Comparison of ENCODE assay signal across 8 cellular contexts in genomic region chr6:108557494-108558371, GRCh38. TPM values are rescaled to one million over a fixed set of nuclear protein-coding genes. Genes with fewer than 3 reads are reported as not detected.
DNase-seq lines count a peak whose midpoint lies in the region; ATAC-seq and TF ChIP-seq lines count a peak whose summit lies in the region.

No MANE protein-coding gene starts in this region.

- peak; percentile 24 for ATAC-seq in HG03521 (IDR thresholded peaks at IDR 0.05; ENCODE audit: unreplicated experiment)
- ATAC-seq in GM21390 (IDR thresholded peaks at IDR 0.05; ENCODE audit: unreplicated experiment) = no peak

- DNase-seq in CD8-positive, alpha-beta memory T cell = peak; percentile 79 to 90 (median 81)
- DNase-seq in activated T-cell treated with anti-CD3 and anti-CD28 coated beads, Interleukin-2, amount 50 U/mL, for 24 hours = peak; percentile 82
- DNase-seq in erythroblast (lab: John Stamatoyannopoulos, UW) (peak; percentile 87 to 90), mucosa of gallbladder (ENCODE audit: low spot score) (peak; percentile 73)
- peak; percentile 47 to 67 for DNase-seq in stimulated activated CD8-positive, alpha-beta memory T cell treated with anti-CD3 and anti-CD28 coated beads, Interleukin-4, amount 100 ng/mL, for 4 hours (ENCODE audit: low read depth in 2 of 2, low spot score in 1 of 2)

- H3K4me2 ChIP-seq in OCI-LY3 (ENCODE audit: low read length) = peak overlapping the region; percentile 92

- POLR2A ChIA-PET in CD8-positive, alpha-beta memory T cell (lab: Charles Lee) = interaction anchor here (0.9 to 3.8 kb wide), 8 partner anchors 240 to 1098 kb away, joined by 3 to 48 read pairs (median 4); partner anchors contain the start of genes ARMC2, CD164, CEP57L1 and PDSS2

- H4K20me1 ChIP-seq in OCI-LY3 (ENCODE audit: insufficient read depth, low read length) = peaks cover 5% of the 10 kb centered on the region

- H3K27me3 ChIP-seq in CD8-positive, alpha-beta memory T cell (ENCODE audit: insufficient read depth, low read length, poor library complexity, severe bottlenecking) = no peaks in the 10 kb centered on the region
- H3K27me3 ChIP-seq in OCI-LY3 (ENCODE audit: low read depth, low read length) = peaks cover 37% of the 10 kb centered on the region

- peak overlapping the region; percentile 98 to 100 (median 99) for H3K27ac Mint-ChIP-seq in CD8-positive, alpha-beta memory T cell
- H3K27ac Mint-ChIP-seq in activated T-cell treated with anti-CD3 and anti-CD28 coated beads, Interleukin-2, amount 50 U/mL, for 24 hours = peak overlapping the region; percentile 97

- TF ChIP-seq POLR2A in erythroblast (IDR thresholded peaks at IDR 0.05; ENCODE audit: low read length) = no peak

- H3K4me1 Mint-ChIP-seq in CD8-positive, alpha-beta memory T cell = peaks cover 13 to 20% (median 14%) of the 10 kb centered on the region in 3 donors
- peaks cover 23% of the 10 kb centered on the region for H3K4me1 Mint-ChIP-seq in activated T-cell treated with anti-CD3 and anti-CD28 coated beads, Interleukin-2, amount 50 U/mL, for 24 hours (ENCODE audit: low read depth)

- peaks cover 4 to 7% of the 10 kb centered on the region in 2 donors for H3K27me3 Mint-ChIP-seq in CD8-positive, alpha-beta memory T cell
- peaks cover 12% of the 10 kb centered on the region for H3K27me3 Mint-ChIP-seq in activated T-cell treated with anti-CD3 and anti-CD28 coated beads, Interleukin-2, amount 50 U/mL, for 24 hours

- no peak for TF ChIP-seq CTCF in OCI-LY3 (IDR thresholded peaks at IDR 0.05; ENCODE audit: low read depth, low read length)

- peak overlapping the region; percentile 99 for H3K27ac ChIP-seq in CD8-positive, alpha-beta memory T cell (ENCODE audit: low read depth, low read length)
- peak overlapping the region; percentile 67 for H3K27ac ChIP-seq in OCI-LY3 (ENCODE audit: low read length)

- no peaks in the 10 kb centered on the region for H3K36me3 ChIP-seq in CD8-positive, alpha-beta memory T cell (ENCODE audit: insufficient read depth, low read length)
- no peaks in the 10 kb centered on the region for H3K36me3 ChIP-seq in OCI-LY3 (replicated peaks; ENCODE audit: low read depth, low read length)

- no peaks in the 10 kb centered on the region for H3K9me3 Mint-ChIP-seq in CD8-positive, alpha-beta memory T cell
- no peaks in the 10 kb centered on the region for H3K9me3 Mint-ChIP-seq in activated T-cell treated with anti-CD3 and anti-CD28 coated beads, Interleukin-2, amount 50 U/mL, for 24 hours

- peak overlapping the region; percentile 81 for H3K9ac ChIP-seq in OCI-LY3 (ENCODE audit: low read length)

- H3K4me3 Mint-ChIP-seq in CD8-positive, alpha-beta memory T cell = peak overlapping the region; percentile 96 to 100 (median 98)
- H3K4me3 Mint-ChIP-seq in activated T-cell treated with anti-CD3 and anti-CD28 coated beads, Interleukin-2, amount 50 U/mL, for 24 hours = peak overlapping the region; percentile 90

- no peaks in the 10 kb centered on the region for H3K79me2 ChIP-seq in OCI-LY3 (ENCODE audit: low read length)

- peak overlapping the region; percentile 89 for H3K4me3 ChIP-seq in CD8-positive, alpha-beta memory T cell (ENCODE audit: low read length)
- peak overlapping the region; percentile 97 for H3K4me3 ChIP-seq in OCI-LY3 (ENCODE audit: low read length)

- H3K4me1 ChIP-seq in CD8-positive, alpha-beta memory T cell (ENCODE audit: insufficient read depth, low read length) = peaks cover 19% of the 10 kb centered on the region
- H3K4me1 ChIP-seq in OCI-LY3 (ENCODE audit: low read length) = peaks cover 5% of the 10 kb centered on the region; the same call in 1 of the 2 replicates

- H2AFZ ChIP-seq in OCI-LY3 (ENCODE audit: low read depth, low read length) = peak overlapping the region; percentile 91; the same call in 1 of the 2 replicates

- H3K9me3 ChIP-seq in CD8-positive, alpha-beta memory T cell (ENCODE audit: low read length) = no peaks in the 10 kb centered on the region
- H3K9me3 ChIP-seq in OCI-LY3 (ENCODE audit: insufficient read depth, low read length) = no peaks in the 10 kb centered on the region

- CTCF ChIA-PET in CD8-positive, alpha-beta memory T cell (lab: Charles Lee) = interaction anchor here (0.9 to 2.8 kb wide), 12 partner anchors 15 to 536 kb away, joined by 3 to 17 read pairs (median 4); partner anchors contain the start of genes ARMC2 and SESN1

- H3K36me3 Mint-ChIP-seq in CD8-positive, alpha-beta memory T cell = peaks cover 0 to 23% (median 2%) of the 10 kb centered on the region in 3 donors
- peaks cover 15% of the 10 kb centered on the region for H3K36me3 Mint-ChIP-seq in activated T-cell treated with anti-CD3 and anti-CD28 coated beads, Interleukin-2, amount 50 U/mL, for 24 hours (ENCODE audit: low read depth)

RNA-seq across cellular contexts. Expression of gene FOXO3, which starts 3.0 kb away (rescaled TPM):
- 10 to 100 TPM; 14.1 to 15.0 TPM for total RNA-seq in CD8-positive, alpha-beta memory T cell
- polyA plus RNA-seq in CD8-positive, alpha-beta memory T cell = 31.1 TPM
- total RNA-seq in mucosa of gallbladder = 71.4 TPM
